17 cellular contexts compared by ENCODE assay signal in genomic region chr9:138118601-138119071, GRCh38.
"Had no signal": no experiment of that assay in that cellular context is flagged by ENCODE, and none has a peak within 500 bp of the region (broad histone marks: within the 10 kb centered on the region; RNA-seq: fewer than 3 reads in every experiment).

No MANE protein-coding gene starts in this region.

- H3K4me3 Mint-ChIP-seq: activated naive CD4-positive, alpha-beta T cell treated with anti-CD3 and anti-CD28 coated beads for 36 hours; activated T-cell treated with anti-CD3 and anti-CD28 coated beads, Interleukin-2, amount 50 U/mL, for 24 hours; activated T-helper 17 cell treated with anti-CD3 and anti-CD28 coated beads, Interleukin-2, amount 50 U/mL, for 72 hours; naive B cell had no signal

- H3K4me1 Mint-ChIP-seq: activated T-helper 17 cell treated with anti-CD3 and anti-CD28 coated beads, Interleukin-2, amount 50 U/mL, for 72 hours had no signal

- H3K27ac Mint-ChIP-seq: activated naive CD4-positive, alpha-beta T cell treated with anti-CD3 and anti-CD28 coated beads for 36 hours; activated T-cell treated with anti-CD3 and anti-CD28 coated beads, Interleukin-2, amount 50 U/mL, for 24 hours; activated T-helper 17 cell treated with anti-CD3 and anti-CD28 coated beads, Interleukin-2, amount 50 U/mL, for 72 hours; naive B cell had no signal

- H3K27me3 ChIP-seq: foreskin keratinocyte, thyroid gland had no signal

- H3K4me1 ChIP-seq: foreskin keratinocyte, lower lobe of right lung, prostate gland, thyroid gland had no signal

- H3K9me3 ChIP-seq: lower lobe of right lung, prostate gland, thyroid gland had no signal

- H3K27ac ChIP-seq: foreskin keratinocyte, lower lobe of right lung, prostate gland, thyroid gland had no signal

- DNase-seq: activated CD8-positive, alpha-beta memory T cell treated with anti-CD3 and anti-CD28 coated beads for 24 hours; activated CD8-positive, alpha-beta memory T cell treated with anti-CD3 and anti-CD28 coated beads, Interleukin-2, amount 50 U/mL, for 4 hours; activated naive CD4-positive, alpha-beta T cell treated with anti-CD3 and anti-CD28 coated beads for 36 hours; activated T-cell treated with anti-CD3 and anti-CD28 coated beads, Interleukin-2, amount 50 U/mL, for 24 hours; dermis blood vessel endothelial cell; effector CD8-positive, alpha-beta T cell; foreskin keratinocyte; lower lobe of right lung; mesendoderm; naive B cell; stimulated activated CD4-positive, alpha-beta T cell treated with anti-CD3 and anti-CD28 coated beads, Interleukin-4, amount 100 ng/mL, for 1 hour; stimulated activated naive CD4-positive, alpha-beta T cell; substantia nigra; T-helper 9 cell; thyroid gland had no signal

- H3K4me3 ChIP-seq: lower lobe of right lung, prostate gland, thyroid gland had no signal

- H3K36me3 ChIP-seq: lower lobe of right lung, prostate gland, thyroid gland had no signal

- ATAC-seq: activated T-helper 17 cell treated with anti-CD3 and anti-CD28 coated beads, Interleukin-2, amount 50 U/mL, for 72 hours; foreskin keratinocyte; lower lobe of right lung had no signal

- H3K36me3 Mint-ChIP-seq: naive B cell had no signal

- H3K9me3 Mint-ChIP-seq: activated naive CD4-positive, alpha-beta T cell treated with anti-CD3 and anti-CD28 coated beads for 36 hours; activated T-cell treated with anti-CD3 and anti-CD28 coated beads, Interleukin-2, amount 50 U/mL, for 24 hours; activated T-helper 17 cell treated with anti-CD3 and anti-CD28 coated beads, Interleukin-2, amount 50 U/mL, for 72 hours; naive B cell had no signal
